In genomic region chr12:50569876-50570275, GRCh38 we compare ENCODE assay signal across 18 cellular contexts.
A peak's percentile ranks its signal among the peaks of the same experiment; 100 is the strongest.
DNase-seq lines count a peak whose midpoint lies in the region; ATAC-seq, FAIRE-seq and TF ChIP-seq lines count a peak whose summit lies in the region.
"Had no signal": no experiment of that assay in that cellular context is flagged by ENCODE, and none has a peak within 500 bp of the region (broad histone marks: within the 10 kb centered on the region; RNA-seq: fewer than 3 reads in every experiment).

No MANE protein-coding gene starts in this region.

- intact Hi-C loops in adrenal gland (cut with DNase I) (loop anchor here in 1 of 2 donors (10.0 kb wide), 1 partner anchor 55 kb away; no protein-coding TSS in a partner anchor), Calu3 (cut with micrococcal nuclease; ENCODE audit: unreplicated experiment) (no loop called here)

- peak overlapping the region in 4 of 5 donors; percentile 26 to 74 (median 49) for H3K27ac ChIP-seq in adrenal gland
- H3K27ac ChIP-seq: RWPE1 had no signal

- TF ChIP-seq CTCF in adrenal gland (IDR thresholded peaks at IDR 0.05), result no peak
- no peak for TF ChIP-seq CTCF in Calu3 (IDR thresholded peaks at IDR 0.05; ENCODE audit: unreplicated experiment)

- no peak overlapping the region for H3K27ac Mint-ChIP-seq in Calu3 (ENCODE audit: unreplicated experiment)
- H3K27ac Mint-ChIP-seq: activated CD4-positive, alpha-beta T cell treated with anti-CD3 and anti-CD28 coated beads for 36 hours; activated naive CD8-positive, alpha-beta T cell treated with anti-CD3 and anti-CD28 coated beads for 36 hours; stimulated activated naive CD8-positive, alpha-beta T cell treated with anti-CD3 and anti-CD28 coated beads, Interleukin-15, amount 100 ng/mL, for 72 hours; T-helper 2 cell treated with Interferon-gamma antibody and Interleukin-4, amounts not matched to agents 5 μg/mL and 100 μg/mL, for 36 hours had no signal

- H3K27me3 ChIP-seq in adrenal gland, result no peaks in the 10 kb centered on the region
- H3K27me3 ChIP-seq: neutrophil had no signal

- FAIRE-seq in frontal cortex (lab: Jason Lieb, UNC) (peak; percentile 24), GM12891 (lab: Jason Lieb, UNC) (no peak)
- FAIRE-seq: small intestine had no signal

- no TSS peak for BruUV-seq in Calu3 (replicated peaks; lab: Mats Ljungman, UMichigan)

- H3K27me3 Mint-ChIP-seq in Calu3 (ENCODE audit: unreplicated experiment), result no peaks in the 10 kb centered on the region
- H3K27me3 Mint-ChIP-seq: activated CD4-positive, alpha-beta T cell treated with anti-CD3 and anti-CD28 coated beads for 36 hours; activated naive CD8-positive, alpha-beta T cell treated with anti-CD3 and anti-CD28 coated beads for 36 hours; stimulated activated naive CD8-positive, alpha-beta T cell treated with anti-CD3 and anti-CD28 coated beads, Interleukin-15, amount 100 ng/mL, for 72 hours had no signal

- H3K36me3 ChIP-seq in adrenal gland (replicated peaks in 1 of 2), result no peaks in the 10 kb centered on the region
- H3K36me3 ChIP-seq: HAP-1, neutrophil had no signal

- no peak for ATAC-seq in HG03469 (IDR thresholded peaks at IDR 0.05; ENCODE audit: unreplicated experiment)
- no peak for ATAC-seq in HG02759 (IDR thresholded peaks at IDR 0.05; ENCODE audit: unreplicated experiment)
- ATAC-seq: activated CD4-positive, alpha-beta T cell treated with anti-CD3 and anti-CD28 coated beads for 36 hours; stimulated activated naive CD8-positive, alpha-beta T cell treated with anti-CD3 and anti-CD28 coated beads, Interleukin-15, amount 100 ng/mL, for 72 hours had no signal

- H3K4me1 Mint-ChIP-seq in Calu3 (ENCODE audit: low read depth, unreplicated experiment), result peaks cover 41% of the 10 kb centered on the region

- TF ChIP-seq POLR2A in adrenal gland (IDR thresholded peaks at IDR 0.05) (no peak), GM12891 (IDR thresholded peaks at IDR 0.05; ENCODE audit: low read depth, low read length) (no peak)

- H3K4me3 ChIP-seq in adrenal gland, result no peak overlapping the region
- H3K4me3 ChIP-seq: HAP-1 had no signal

- no peaks in the 10 kb centered on the region for H3K9me3 Mint-ChIP-seq in Calu3 (ENCODE audit: low read depth, unreplicated experiment)
- H3K9me3 Mint-ChIP-seq: activated naive CD8-positive, alpha-beta T cell treated with anti-CD3 and anti-CD28 coated beads for 36 hours; stimulated activated naive CD8-positive, alpha-beta T cell treated with anti-CD3 and anti-CD28 coated beads, Interleukin-15, amount 100 ng/mL, for 72 hours; T-helper 2 cell treated with Interferon-gamma antibody and Interleukin-4, amounts not matched to agents 5 μg/mL and 100 μg/mL, for 36 hours had no signal

- DNase-seq in CD1c-positive myeloid dendritic cell (ENCODE audit: extremely low spot score), result peak; percentile 68
- DNase-seq in adrenal gland, result no peak
- no peak for DNase-seq in frontal cortex (ENCODE audit: low spot score in 2 of 2)
- DNase-seq in putamen (ENCODE audit: low spot score), result peak; percentile 34
- DNase-seq in Calu3, result no peak
- DNase-seq in GM12891 (ENCODE audit: insufficient read length, low spot score), result no peak
- DNase-seq: activated CD4-positive, alpha-beta T cell treated with anti-CD3 and anti-CD28 coated beads for 36 hours; activated naive CD8-positive, alpha-beta T cell treated with anti-CD3 and anti-CD28 coated beads for 36 hours; DMS 273 treated with DMSO at 0.1 percent for 48 hours; NCI-H2029; small intestine; stimulated activated naive CD8-positive, alpha-beta T cell treated with anti-CD3 and anti-CD28 coated beads, Interleukin-15, amount 100 ng/mL, for 72 hours had no signal

- H3K4me3 Mint-ChIP-seq in Calu3 (ENCODE audit: low read depth, unreplicated experiment), result no peak overlapping the region
- H3K4me3 Mint-ChIP-seq: activated CD4-positive, alpha-beta T cell treated with anti-CD3 and anti-CD28 coated beads for 36 hours; activated naive CD8-positive, alpha-beta T cell treated with anti-CD3 and anti-CD28 coated beads for 36 hours; stimulated activated naive CD8-positive, alpha-beta T cell treated with anti-CD3 and anti-CD28 coated beads, Interleukin-15, amount 100 ng/mL, for 72 hours; T-helper 2 cell treated with Interferon-gamma antibody and Interleukin-4, amounts not matched to agents 5 μg/mL and 100 μg/mL, for 36 hours had no signal

- no peaks in the 10 kb centered on the region for H3K36me3 Mint-ChIP-seq in Calu3 (ENCODE audit: insufficient read depth, unreplicated experiment)

- 24 to 32% (median 28%) methylated on average over 3 of the region's 3 CpGs for WGBS in adrenal gland, 4 donors

- peaks cover 57 to 78% of the 10 kb centered on the region in 2 donors for H3K4me1 ChIP-seq in adrenal gland (replicated peaks in 1 of 2)

- no peaks in the 10 kb centered on the region for H3K9me3 ChIP-seq in adrenal gland (replicated peaks in 1 of 3)
- H3K9me3 ChIP-seq: HAP-1, neutrophil had no signal

- CTCF ChIA-PET in Calu3 (lab: Charles Lee), result no interaction called here

TF ChIP-seq in GM12891, 5 proteins besides CTCF, POLR2A, EP300 and RAD21:
- TF ChIP-seq PAX5 (IDR thresholded peaks at IDR 0.05; ENCODE audit: insufficient read depth, low read length, severe bottlenecking) (no peak), POU2F2 (IDR thresholded peaks at IDR 0.05; ENCODE audit: low read depth, low read length) (no peak), TAF1 (IDR thresholded peaks at IDR 0.05; ENCODE audit: low read depth, low read length) (no peak), POLR2AphosphoS5 (IDR thresholded peaks at IDR 0.05; ENCODE audit: low read depth, low read length) (no peak), SPI1 (IDR thresholded peaks at IDR 0.05; ENCODE audit: low read depth, low read length) (no peak)

Comparison
In these comparisons a context has a peak if more than half of its experiments do, and no peak if none do; other contexts are left out.
1. DNase-seq: peak in CD1c-positive myeloid dendritic cell (single experiment) and putamen (single experiment); none in adrenal gland (0 of 7), frontal cortex (0 of 2), Calu3 (single experiment) and GM12891 (single experiment).